In the genomic region with DNA sequence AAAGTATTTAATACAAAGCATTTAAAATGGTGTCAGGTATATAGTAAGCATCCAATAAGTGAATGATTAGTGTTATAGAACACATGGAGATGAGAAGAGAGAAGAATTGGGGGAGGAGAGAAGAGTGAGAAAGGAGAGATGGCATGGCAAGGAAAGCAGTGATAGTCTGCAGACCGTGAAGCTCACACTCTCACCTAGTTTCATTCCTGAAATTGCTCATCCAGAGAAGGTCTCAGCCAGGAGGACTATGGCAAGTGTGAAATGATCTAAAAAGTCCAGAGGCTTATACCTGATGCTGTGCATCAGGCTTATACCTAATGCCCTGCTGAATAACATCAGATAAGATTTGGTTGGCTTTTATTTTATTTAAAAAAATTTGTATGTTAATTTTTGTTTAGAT, we compare ENCODE assay signal across 17 cellular contexts.
"Had no signal": no experiment of that assay in that cellular context is flagged by ENCODE, and none has a peak within 500 bp of the region (broad histone marks: within the 10 kb centered on the region; RNA-seq: fewer than 3 reads in every experiment).

No MANE protein-coding gene starts in this region.

- FAIRE-seq: TTC549 had no signal

- ATAC-seq: activated naive CD8-positive, alpha-beta T cell treated with anti-CD3 and anti-CD28 coated beads, Interleukin-2, amount 50 U/mL, for 24 hours; gastrocnemius medialis; heart left ventricle; lower lobe of right lung; right cardiac atrium; upper lobe of right lung; WTC11 had no signal

- DNase-seq: activated CD4-positive, alpha-beta T cell treated with anti-CD3 and anti-CD28 coated beads for 4 hours; activated naive CD4-positive, alpha-beta T cell treated with Interleukin-2 at 50 U/mL for 16 hours; activated naive CD8-positive, alpha-beta T cell treated with anti-CD3 and anti-CD28 coated beads, Interleukin-2, amount 50 U/mL, for 24 hours; aorta; dermis blood vessel endothelial cell; gastrocnemius medialis; heart left ventricle; immature natural killer cell; lower lobe of right lung; right cardiac atrium; stimulated activated CD4-positive, alpha-beta T cell treated with anti-CD3 and anti-CD28 coated beads, Interleukin-15, amount 100 ng/mL, for 24 hours; stimulated activated CD4-positive, alpha-beta T cell treated with anti-CD3 and anti-CD28 coated beads, Interleukin-4, amount 100 ng/mL, for 1 hour; stimulated activated naive CD4-positive, alpha-beta T cell treated with Interleukin-2 at 50 U/mL for 16 hours; testis; upper lobe of right lung had no signal
